In the genomic region with DNA sequence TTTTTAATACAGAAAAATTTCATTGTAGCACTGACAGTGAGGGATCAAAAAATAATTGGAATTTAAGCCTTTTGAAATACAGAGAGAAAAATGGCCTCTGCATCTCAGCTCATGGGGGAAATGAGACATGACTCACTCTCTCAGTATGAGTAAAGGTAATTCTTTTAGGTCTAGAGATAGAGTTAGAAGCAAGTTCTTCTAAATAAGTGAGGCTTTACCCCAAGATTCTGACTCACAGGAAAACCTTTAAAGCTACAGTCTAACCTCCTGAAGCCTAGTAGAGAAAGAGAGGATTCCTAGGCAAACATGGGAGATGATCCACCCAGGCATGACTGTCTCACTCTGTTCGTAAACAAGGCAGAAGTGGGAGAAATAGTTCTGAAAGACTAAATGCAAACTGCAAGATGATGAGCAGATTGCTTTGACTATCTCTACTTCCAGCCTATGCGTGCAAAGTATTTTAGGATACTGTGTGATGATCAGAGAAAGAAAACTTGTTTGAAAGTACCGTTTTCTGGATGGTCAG, we compare ENCODE assay signal across 9 cellular contexts.
DNase-seq lines count a peak whose midpoint lies in the region; ATAC-seq and TF ChIP-seq lines count a peak whose summit lies in the region.
"Had no signal": no experiment of that assay in that cellular context is flagged by ENCODE, and none has a peak within 500 bp of the region (broad histone marks: within the 10 kb centered on the region; RNA-seq: fewer than 3 reads in every experiment).

No MANE protein-coding gene starts in this region.

- no peaks in the 10 kb centered on the region for H3K9me1 ChIP-seq in IMR-90 (ENCODE audit: insufficient read depth, low read length)

- H3K4me2 ChIP-seq in IMR-90 (ENCODE audit: low read depth, low read length) (peak overlapping the region; percentile 21; the same call in 1 of the 2 replicates), neuronal stem cell (ENCODE audit: insufficient read depth, low read length, poor library complexity, severe bottlenecking) (no peak overlapping the region)

- H3K4me1 ChIP-seq in IMR-90 (ENCODE audit: control insufficient read depth, insufficient read depth, low read length): no peaks in the 10 kb centered on the region; the same call in 1 of the 2 replicates
- H3K4me1 ChIP-seq in neuronal stem cell (ENCODE audit: control insufficient read depth in 2 of 2, insufficient read depth in 1 of 2, low read depth in 1 of 2, low read length in 2 of 2): no peaks in the 10 kb centered on the region
- H3K4me1 ChIP-seq in body of pancreas: no peaks in the 10 kb centered on the region
- H3K4me1 ChIP-seq in gastroesophageal sphincter: peaks cover 0 to 10% (median 0%) of the 10 kb centered on the region in 3 donors

- H3K4me1 Mint-ChIP-seq in activated T-cell treated with anti-CD3 and anti-CD28 coated beads, Interleukin-2, amount 50 U/mL, for 4 hours (ENCODE audit: low read depth): no peaks in the 10 kb centered on the region

- TF ChIP-seq POLR2A in IMR-90 (IDR thresholded peaks at IDR 0.05; ENCODE audit: low read depth, low read length) (no peak), body of pancreas (IDR thresholded peaks at IDR 0.05) (no peak), gastroesophageal sphincter (IDR thresholded peaks at IDR 0.05) (no peak)

- intact Hi-C loops in IMR-90 (cut with micrococcal nuclease) (no loop called here), body of pancreas (cut with DNase I) (no loop called here)

- H2AFZ ChIP-seq in IMR-90 (replicated peaks; ENCODE audit: low read length, poor library complexity): no peak overlapping the region
- H2AFZ ChIP-seq in neuronal stem cell (ENCODE audit: low read length): peak overlapping the region; percentile 32

- no peak for TF ChIP-seq RAD21 in IMR-90 (IDR thresholded peaks at IDR 0.05; ENCODE audit: low read length)

- no peak overlapping the region for H3K23ac ChIP-seq in IMR-90 (ENCODE audit: low read depth, low read length)
- no peak overlapping the region for H3K23ac ChIP-seq in neuronal stem cell (ENCODE audit: low read depth, low read length, poor library complexity)

- BruUV-seq in IMR-90 (replicated peaks; lab: Mats Ljungman, UMichigan): no TSS peak

- no peak overlapping the region for H4K5ac ChIP-seq in IMR-90 (ENCODE audit: low read depth, low read length)

- POLR2A ChIA-PET in IMR-90 (lab: Charles Lee; ENCODE audit: unreplicated experiment): no interaction called here

- CTCF ChIA-PET in IMR-90 (lab: Yijun Ruan, JAX): no interaction called here

- H3K56ac ChIP-seq in IMR-90 (ENCODE audit: extremely low read depth, insufficient read depth, low read length): no peak overlapping the region

- TF ChIP-seq CTCF in IMR-90 (conservative IDR thresholded peaks at IDR 0.05; ENCODE audit: low read depth, low read length) (no peak), body of pancreas (IDR thresholded peaks at IDR 0.05) (no peak), gastroesophageal sphincter (IDR thresholded peaks at IDR 0.05) (no peak)

- H2AK5ac ChIP-seq in IMR-90 (ENCODE audit: low read depth, low read length) (no peak overlapping the region), neuronal stem cell (ENCODE audit: low read depth, low read length) (no peak overlapping the region)

- ATAC-seq in GM18519 (IDR thresholded peaks at IDR 0.05; ENCODE audit: low FRiP score, unreplicated experiment) (peak; percentile 99), HG02571 (IDR thresholded peaks at IDR 0.05; ENCODE audit: unreplicated experiment) (peak; percentile 96), IMR-90 (ENCODE audit: low read depth) (peak; percentile 80), body of pancreas (no peak), gastroesophageal sphincter (no peak)
- no peak for ATAC-seq in activated T-cell treated with anti-CD3 and anti-CD28 coated beads, Interleukin-2, amount 50 U/mL, for 4 hours

- H3K27ac ChIP-seq in IMR-90 (ENCODE audit: insufficient read depth, low read length) (no peak overlapping the region), neuronal stem cell (replicated peaks; ENCODE audit: low read length) (no peak overlapping the region), body of pancreas (no peak overlapping the region), gastroesophageal sphincter (no peak overlapping the region)

- no peak overlapping the region for H2BK120ac ChIP-seq in IMR-90 (ENCODE audit: low read depth, low read length)
- H2BK120ac ChIP-seq in neuronal stem cell (ENCODE audit: low read depth, low read length): no peak overlapping the region

- H3K36me3 ChIP-seq in IMR-90 (ENCODE audit: control insufficient read depth, insufficient read depth, low read length) (no peaks in the 10 kb centered on the region), neuronal stem cell (replicated peaks in 1 of 2; ENCODE audit: control insufficient read depth in 2 of 2, insufficient read depth in 2 of 2, low read length in 2 of 2) (no peaks in the 10 kb centered on the region), body of pancreas (replicated peaks in 1 of 2; ENCODE audit: insufficient read depth in 1 of 2, low read depth in 2 of 2) (no peaks in the 10 kb centered on the region), gastroesophageal sphincter (no peaks in the 10 kb centered on the region)

- H2BK15ac ChIP-seq in IMR-90 (ENCODE audit: low read depth, low read length) (no peak overlapping the region), neuronal stem cell (ENCODE audit: low read length) (no peak overlapping the region)

- H3K9me3 ChIP-seq in IMR-90 (ENCODE audit: control insufficient read depth, insufficient read depth, low read length) (no peaks in the 10 kb centered on the region), neuronal stem cell (replicated peaks in 1 of 2; ENCODE audit: control insufficient read depth in 2 of 2, insufficient read depth in 1 of 2, low read depth in 1 of 2, low read length in 2 of 2) (no peaks in the 10 kb centered on the region), body of pancreas (no peaks in the 10 kb centered on the region), gastroesophageal sphincter (no peaks in the 10 kb centered on the region)

- WGBS in IMR-90 (ENCODE audit: extremely low coverage in 2 of 2, insufficient read length in 1 of 2), 2 experiments: no CpG with 5 or more reads among the region's 3 CpGs
- no CpG with 5 or more reads among the region's 3 CpGs for WGBS in neuronal stem cell (ENCODE audit: extremely low coverage in 2 of 2, insufficient read length in 2 of 2, insufficient replicate concordance in 1 of 2), 2 donors
- 68 to 84% methylated on average over 3 of the region's 3 CpGs for WGBS in body of pancreas, 2 donors
- WGBS in gastroesophageal sphincter (ENCODE audit: low coverage in 1 of 2), 2 donors: 80 to 87% methylated on average over 3 of the region's 3 CpGs

- H3K9me3 Mint-ChIP-seq in activated T-cell treated with anti-CD3 and anti-CD28 coated beads, Interleukin-2, amount 50 U/mL, for 4 hours: peaks cover 6% of the 10 kb centered on the region

- H4K8ac ChIP-seq in IMR-90 (ENCODE audit: low read depth in 2 of 2, low read length in 2 of 2) (no peak overlapping the region), neuronal stem cell (ENCODE audit: low read depth, low read length) (no peak overlapping the region)

- no peak overlapping the region for H3K4me3 Mint-ChIP-seq in activated T-cell treated with anti-CD3 and anti-CD28 coated beads, Interleukin-2, amount 50 U/mL, for 4 hours

- H3K14ac ChIP-seq in IMR-90 (replicated peaks; ENCODE audit: low read depth, low read length): no peak overlapping the region
- no peak overlapping the region for H3K14ac ChIP-seq in neuronal stem cell (ENCODE audit: low read length)

- dilution Hi-C loops in IMR-90 (cut with HindIII; ENCODE audit: low sequenced_read_pairs, unreplicated experiment): no loop called here

- no peaks in the 10 kb centered on the region for H4K20me1 ChIP-seq in IMR-90 (ENCODE audit: insufficient read depth, low read length)

- no peak overlapping the region for H2BK12ac ChIP-seq in neuronal stem cell (ENCODE audit: low read length)

- no peaks in the 10 kb centered on the region for H3K27me3 Mint-ChIP-seq in activated T-cell treated with anti-CD3 and anti-CD28 coated beads, Interleukin-2, amount 50 U/mL, for 4 hours (ENCODE audit: low read depth)

- peak overlapping the region; percentile 2; the same call in 1 of the 2 replicates for H2BK20ac ChIP-seq in IMR-90 (ENCODE audit: low read depth, low read length)

- peak overlapping the region; percentile 47 for H2BK5ac ChIP-seq in IMR-90 (ENCODE audit: low read depth, low read length, poor library complexity, severe bottlenecking)
- no peak overlapping the region for H2BK5ac ChIP-seq in neuronal stem cell (ENCODE audit: low read length)

- H2AK9ac ChIP-seq in IMR-90 (replicated peaks; ENCODE audit: low read depth, low read length, poor library complexity): no peak overlapping the region

- no peaks in the 10 kb centered on the region for H3K36me3 Mint-ChIP-seq in activated T-cell treated with anti-CD3 and anti-CD28 coated beads, Interleukin-2, amount 50 U/mL, for 4 hours (ENCODE audit: insufficient read depth)

- H3K9ac ChIP-seq in IMR-90 (ENCODE audit: low read depth, low read length) (no peak overlapping the region), neuronal stem cell (ENCODE audit: low read depth, low read length, poor library complexity) (no peak overlapping the region)

- no peak overlapping the region for H3K4me3 ChIP-seq in IMR-90 (ENCODE audit: insufficient read depth, low read depth, low read length)
- no peak overlapping the region for H3K4me3 ChIP-seq in neuronal stem cell (ENCODE audit: low read length in 2 of 2)
- no peak overlapping the region for H3K4me3 ChIP-seq in body of pancreas
- no peak overlapping the region for H3K4me3 ChIP-seq in gastroesophageal sphincter

- H3K27me3 ChIP-seq in IMR-90 (ENCODE audit: control insufficient read depth, insufficient read depth, low read length) (no peaks in the 10 kb centered on the region), neuronal stem cell (ENCODE audit: control insufficient read depth in 3 of 3, insufficient read depth in 3 of 3, low read depth in 1 of 3, low read length in 3 of 3) (no peaks in the 10 kb centered on the region), body of pancreas (no peaks in the 10 kb centered on the region), gastroesophageal sphincter (no peaks in the 10 kb centered on the region)

- no peak overlapping the region for H4K91ac ChIP-seq in IMR-90 (ENCODE audit: insufficient read depth, low read depth, low read length)
- H4K91ac ChIP-seq in neuronal stem cell (ENCODE audit: low read depth, low read length, poor library complexity): no peak overlapping the region

- in situ Hi-C loops in IMR-90 (cut with MboI; ENCODE audit: low sequenced_read_pairs): no loop called here

- H3K79me1 ChIP-seq in IMR-90 (ENCODE audit: low read depth in 1 of 2, low read length in 2 of 2) (no peaks in the 10 kb centered on the region), neuronal stem cell (ENCODE audit: low read depth, low read length) (no peaks in the 10 kb centered on the region)

- no peak overlapping the region for H3K18ac ChIP-seq in IMR-90 (ENCODE audit: low read depth, low read length)
- H3K18ac ChIP-seq in neuronal stem cell (ENCODE audit: low read length): no peak overlapping the region

- DNase-seq in IMR-90 (peak; percentile 78), neuronal stem cell (ENCODE audit: low spot score) (no peak), body of pancreas (no peak), NCI-H2107 (lab: John Stamatoyannopoulos, UW) (no peak)
- no peak for DNase-seq in activated T-cell treated with anti-CD3 and anti-CD28 coated beads, Interleukin-2, amount 50 U/mL, for 4 hours
- DNase-seq: cerebellar nuclear complex had no signal

- H3K4ac ChIP-seq in IMR-90 (ENCODE audit: low read depth, low read length): no peak overlapping the region
- H3K4ac ChIP-seq in neuronal stem cell (ENCODE audit: low read length): no peak overlapping the region

- no peak for TF ChIP-seq EP300 in gastroesophageal sphincter (IDR thresholded peaks at IDR 0.05)

Comparison
In these comparisons a context has a peak if more than half of its experiments do, and no peak if none do; other contexts are left out.
1. ATAC-seq: peak in GM18519 (single experiment), HG02571 (single experiment) and IMR-90 (single experiment); none in body of pancreas (single experiment), activated T-cell treated with anti-CD3 and anti-CD28 coated beads, Interleukin-2, amount 50 U/mL, for 4 hours (0 of 2) and gastroesophageal sphincter (single experiment).